21 cellular contexts compared by ENCODE assay signal in genomic region chr9:136802321-136802720, GRCh38. TPM values are rescaled to one million over a fixed set of nuclear protein-coding genes. Genes with fewer than 3 reads are reported as not detected.
"Had no signal": no experiment of that assay in that cellular context is flagged by ENCODE, and none has a peak within 500 bp of the region (broad histone marks: within the 10 kb centered on the region; RNA-seq: fewer than 3 reads in every experiment).

No MANE protein-coding gene starts in this region.

- H3K4me3 ChIP-seq: coronary artery, esophagus squamous epithelium, thoracic aorta had no signal

- H3K4me3 Mint-ChIP-seq: activated CD4-positive, alpha-beta T cell treated with anti-CD3 and anti-CD28 coated beads, Interleukin-2, amount 10 ng/mL, durations not matched to agents 24 days and 14 days; activated CD8-positive, alpha-beta T cell treated with anti-CD3 and anti-CD28 coated beads, Interleukin-2, amount 10 ng/mL, durations not matched to agents 7 days and 5 days; activated T-cell treated with anti-CD3 and anti-CD28 coated beads, Interleukin-2, amount 50 U/mL, for 72 hours; nephron progenitor cell; T-helper 1 cell treated with Interleukin-12 subunit alpha and Interleukin-12 subunit beta and Interleukin-4 antibody, amounts not matched to agents 30 μg/mL and 1 μg/mL, for 36 hours had no signal

- H3K36me3 Mint-ChIP-seq: activated naive CD4-positive, alpha-beta T cell treated with anti-CD3 and anti-CD28 coated beads, Interleukin-2, amount 50 U/mL, for 72 hours had no signal

- ATAC-seq: activated CD8-positive, alpha-beta T cell treated with anti-CD3 and anti-CD28 coated beads, Interleukin-2, amount 10 ng/mL, durations not matched to agents 7 days and 5 days; activated naive CD4-positive, alpha-beta T cell treated with anti-CD3 and anti-CD28 coated beads, Interleukin-2, amount 50 U/mL, for 72 hours; activated T-cell treated with anti-CD3 and anti-CD28 coated beads, Interleukin-2, amount 50 U/mL, for 72 hours had no signal

- H3K27ac ChIP-seq: coronary artery, esophagus squamous epithelium, thoracic aorta had no signal

- DNase-seq: activated CD4-positive, alpha-beta T cell treated with anti-CD3 and anti-CD28 coated beads, Interleukin-2, amount 10 ng/mL, durations not matched to agents 24 days and 14 days; activated CD4-positive, CD25-positive, alpha-beta regulatory T cell; activated CD8-positive, alpha-beta memory T cell treated with anti-CD3 and anti-CD28 coated beads, Interleukin-2, amount 50 U/mL, for 4 hours; activated CD8-positive, alpha-beta T cell treated with anti-CD3 and anti-CD28 coated beads, Interleukin-2, amount 10 ng/mL, durations not matched to agents 7 days and 5 days; activated gamma-delta T cell; activated T-cell treated with anti-CD3 and anti-CD28 coated beads, Interleukin-2, amount 50 U/mL, for 72 hours; caudate nucleus; esophagus squamous epithelium; hippocampal formation; mesendoderm; nephron progenitor cell; stimulated activated CD4-positive, alpha-beta T cell treated with anti-CD3 and anti-CD28 coated beads, Interleukin-1b, Interleukin-23, amount 100 ng/mL, for 48 hours had no signal

- H3K9me3 Mint-ChIP-seq: activated CD4-positive, alpha-beta T cell treated with anti-CD3 and anti-CD28 coated beads, Interleukin-2, amount 10 ng/mL, durations not matched to agents 24 days and 14 days; activated naive CD4-positive, alpha-beta T cell treated with anti-CD3 and anti-CD28 coated beads, Interleukin-2, amount 50 U/mL, for 72 hours; activated T-cell treated with anti-CD3 and anti-CD28 coated beads, Interleukin-2, amount 50 U/mL, for 72 hours; nephron progenitor cell; T-helper 1 cell treated with Interleukin-12 subunit alpha and Interleukin-12 subunit beta and Interleukin-4 antibody, amounts not matched to agents 30 μg/mL and 1 μg/mL, for 36 hours had no signal

- H3K36me3 ChIP-seq: thoracic aorta had no signal

- H3K27ac Mint-ChIP-seq: activated CD4-positive, alpha-beta T cell treated with anti-CD3 and anti-CD28 coated beads, Interleukin-2, amount 10 ng/mL, durations not matched to agents 24 days and 14 days; activated CD8-positive, alpha-beta T cell treated with anti-CD3 and anti-CD28 coated beads, Interleukin-2, amount 10 ng/mL, durations not matched to agents 7 days and 5 days; activated naive CD4-positive, alpha-beta T cell treated with anti-CD3 and anti-CD28 coated beads, Interleukin-2, amount 50 U/mL, for 72 hours; activated T-cell treated with anti-CD3 and anti-CD28 coated beads, Interleukin-2, amount 50 U/mL, for 72 hours; nephron progenitor cell; T-helper 1 cell treated with Interleukin-12 subunit alpha and Interleukin-12 subunit beta and Interleukin-4 antibody, amounts not matched to agents 30 μg/mL and 1 μg/mL, for 36 hours had no signal

- H3K9me3 ChIP-seq: esophagus squamous epithelium, thoracic aorta had no signal

RNA-seq across cellular contexts. Expression of gene LCN15, which starts 38.0 kb away (rescaled TPM):
- total RNA-seq: activated CD4-positive, alpha-beta T cell treated with anti-CD3 and anti-CD28 coated beads, Interleukin-2, amount 10 ng/mL, durations not matched to agents 24 days and 14 days; activated CD8-positive, alpha-beta T cell treated with anti-CD3 and anti-CD28 coated beads, Interleukin-2, amount 10 ng/mL, durations not matched to agents 7 days and 5 days; activated naive CD4-positive, alpha-beta T cell treated with anti-CD3 and anti-CD28 coated beads, Interleukin-2, amount 50 U/mL, for 72 hours; activated T-cell treated with anti-CD3 and anti-CD28 coated beads, Interleukin-2, amount 50 U/mL, for 72 hours; esophagus squamous epithelium; fibroblast of villous mesenchyme; kidney epithelial cell; liver; osteocyte; thoracic aorta; ureter had no signal
- polyA plus RNA-seq: liver had no signal
